ENCODE assay signal across 12 cellular contexts in genomic region chr7:140036224-140036651, GRCh38. TPM values are rescaled to one million over a fixed set of nuclear protein-coding genes. Genes with fewer than 3 reads are reported as not detected.
DNase-seq lines count a peak whose midpoint lies in the region; ATAC-seq and TF ChIP-seq lines count a peak whose summit lies in the region.
"Had no signal": no experiment of that assay in that cellular context is flagged by ENCODE, and none has a peak within 500 bp of the region (broad histone marks: within the 10 kb centered on the region; RNA-seq: fewer than 3 reads in every experiment).

No MANE protein-coding gene starts in this region.

- peak overlapping the region; percentile 82 for H3K4ac ChIP-seq in IMR-90 (ENCODE audit: low read depth, low read length)

- dilution Hi-C loops in IMR-90 (cut with HindIII; ENCODE audit: low sequenced_read_pairs, unreplicated experiment): no loop called here

- H3K4me3 Mint-ChIP-seq in activated naive CD8-positive, alpha-beta T cell treated with anti-CD3 and anti-CD28 coated beads, Interleukin-2, amount 50 U/mL, for 24 hours: peak overlapping the region; percentile 4
- H3K4me3 Mint-ChIP-seq: H9 had no signal

- no peak overlapping the region for H3K18ac ChIP-seq in IMR-90 (ENCODE audit: low read depth, low read length)

- H2BK20ac ChIP-seq in IMR-90 (ENCODE audit: low read depth, low read length): peak overlapping the region; percentile 75

- TF ChIP-seq POLR2A in IMR-90 (IDR thresholded peaks at IDR 0.05; ENCODE audit: low read depth, low read length): no peak
- no peak for TF ChIP-seq POLR2A in gastroesophageal sphincter (IDR thresholded peaks at IDR 0.05)

- no TSS peak for BruUV-seq in IMR-90 (replicated peaks; lab: Mats Ljungman, UMichigan)

- no peak overlapping the region for H2AK9ac ChIP-seq in IMR-90 (replicated peaks; ENCODE audit: low read depth, low read length, poor library complexity)

- H3K56ac ChIP-seq in IMR-90 (ENCODE audit: extremely low read depth, insufficient read depth, low read length): no peak overlapping the region; the same call in 1 of the 2 replicates

- H3K9me3 ChIP-seq in BLaER1 (no peaks in the 10 kb centered on the region), IMR-90 (ENCODE audit: control insufficient read depth, insufficient read depth, low read length) (no peaks in the 10 kb centered on the region), gastroesophageal sphincter (no peaks in the 10 kb centered on the region)
- H3K9me3 ChIP-seq: suprapubic skin had no signal

- H4K5ac ChIP-seq in IMR-90 (ENCODE audit: low read depth, low read length): no peak overlapping the region

- H3K9me3 Mint-ChIP-seq in activated naive CD8-positive, alpha-beta T cell treated with anti-CD3 and anti-CD28 coated beads, Interleukin-2, amount 50 U/mL, for 24 hours: no peaks in the 10 kb centered on the region
- H3K9me3 Mint-ChIP-seq: H9 had no signal

- peak overlapping the region; percentile 88 for H3K14ac ChIP-seq in IMR-90 (replicated peaks; ENCODE audit: low read depth, low read length)

- H3K27ac Mint-ChIP-seq in activated naive CD8-positive, alpha-beta T cell treated with anti-CD3 and anti-CD28 coated beads, Interleukin-2, amount 50 U/mL, for 24 hours: peak overlapping the region; percentile 70
- H3K27ac Mint-ChIP-seq: H9 had no signal

- peak overlapping the region; percentile 71 for H2AFZ ChIP-seq in IMR-90 (replicated peaks; ENCODE audit: low read length, poor library complexity)

- peaks cover 20% of the 10 kb centered on the region for H3K4me1 Mint-ChIP-seq in activated naive CD8-positive, alpha-beta T cell treated with anti-CD3 and anti-CD28 coated beads, Interleukin-2, amount 50 U/mL, for 24 hours
- H3K4me1 Mint-ChIP-seq: H9 had no signal

- H3K36me3 ChIP-seq in BLaER1 (peaks cover 74% of the 10 kb centered on the region), IMR-90 (ENCODE audit: control insufficient read depth, insufficient read depth, low read length) (peaks cover 8% of the 10 kb centered on the region), gastroesophageal sphincter (peaks cover 4 to 92% of the 10 kb centered on the region in 2 donors)

- H2AK5ac ChIP-seq in IMR-90 (ENCODE audit: low read depth, low read length): peak overlapping the region; percentile 79

- H2BK5ac ChIP-seq in IMR-90 (ENCODE audit: low read depth, low read length, poor library complexity, severe bottlenecking): no peak overlapping the region

- peak overlapping the region; percentile 87; the same call in 1 of the 2 replicates for H2BK120ac ChIP-seq in IMR-90 (ENCODE audit: low read depth, low read length)

- no peak overlapping the region for H3K4me3 ChIP-seq in BLaER1
- H3K4me3 ChIP-seq in IMR-90 (ENCODE audit: insufficient read depth, low read depth, low read length): no peak overlapping the region
- no peak overlapping the region for H3K4me3 ChIP-seq in gastroesophageal sphincter
- H3K4me3 ChIP-seq: skin epidermis, suprapubic skin had no signal

- H4K20me1 ChIP-seq in BLaER1 (peaks cover 56% of the 10 kb centered on the region), IMR-90 (ENCODE audit: insufficient read depth, low read length) (no peaks in the 10 kb centered on the region)

- H3K27me3 ChIP-seq in BLaER1: no peaks in the 10 kb centered on the region
- no peaks in the 10 kb centered on the region for H3K27me3 ChIP-seq in IMR-90 (ENCODE audit: control insufficient read depth, insufficient read depth, low read length)
- no peaks in the 10 kb centered on the region for H3K27me3 ChIP-seq in gastroesophageal sphincter
- H3K27me3 ChIP-seq: suprapubic skin had no signal

- TF ChIP-seq EP300 in gastroesophageal sphincter (IDR thresholded peaks at IDR 0.05): no peak

- DNase-seq in IMR-90: no peak
- peak; percentile 40 for DNase-seq in activated naive CD8-positive, alpha-beta T cell treated with anti-CD3 and anti-CD28 coated beads, Interleukin-2, amount 50 U/mL, for 24 hours
- DNase-seq in HuH-7 (ENCODE audit: low spot score): no peak
- DNase-seq: H9, KG1 had no signal

- no peak for TF ChIP-seq RAD21 in IMR-90 (IDR thresholded peaks at IDR 0.05; ENCODE audit: low read length)

- peak overlapping the region; percentile 76; the same call in 1 of the 2 replicates for H3K23ac ChIP-seq in IMR-90 (ENCODE audit: low read depth, low read length)

- H4K91ac ChIP-seq in IMR-90 (ENCODE audit: insufficient read depth, low read depth, low read length): peak overlapping the region; percentile 85

- H3K79me1 ChIP-seq in IMR-90 (ENCODE audit: low read depth in 1 of 2, low read length in 2 of 2): peaks cover 0 to 17% of the 10 kb centered on the region in 2 experiments; a peak in 1 of 4 replicates

- in situ Hi-C loops in IMR-90 (cut with MboI; ENCODE audit: low sequenced_read_pairs): no loop called here

- peaks cover 20% of the 10 kb centered on the region for H3K9me1 ChIP-seq in IMR-90 (ENCODE audit: insufficient read depth, low read length)

- TF ChIP-seq CTCF in IMR-90 (conservative IDR thresholded peaks at IDR 0.05; ENCODE audit: low read depth, low read length) (no peak), gastroesophageal sphincter (IDR thresholded peaks at IDR 0.05) (no peak)

- POLR2A ChIA-PET in IMR-90 (lab: Charles Lee; ENCODE audit: unreplicated experiment): no interaction called here

- no peak overlapping the region for H3K9ac ChIP-seq in BLaER1
- H3K9ac ChIP-seq in IMR-90 (ENCODE audit: low read depth, low read length): no peak overlapping the region

- peak overlapping the region; percentile 73; the same call in 2 of the 3 replicates for H2BK15ac ChIP-seq in IMR-90 (ENCODE audit: low read depth, low read length)

- peak overlapping the region; percentile 45 for H3K4me2 ChIP-seq in BLaER1
- H3K4me2 ChIP-seq in IMR-90 (ENCODE audit: low read depth, low read length): no peak overlapping the region

- CTCF ChIA-PET in IMR-90 (lab: Yijun Ruan, JAX): no interaction called here

- peaks cover 44% of the 10 kb centered on the region for H3K36me3 Mint-ChIP-seq in activated naive CD8-positive, alpha-beta T cell treated with anti-CD3 and anti-CD28 coated beads, Interleukin-2, amount 50 U/mL, for 24 hours (ENCODE audit: low read depth)

- peaks cover 12% of the 10 kb centered on the region for H3K4me1 ChIP-seq in BLaER1
- peaks cover 13% of the 10 kb centered on the region for H3K4me1 ChIP-seq in IMR-90 (ENCODE audit: control insufficient read depth, insufficient read depth, low read length)
- no peaks in the 10 kb centered on the region for H3K4me1 ChIP-seq in gastroesophageal sphincter
- H3K4me1 ChIP-seq: suprapubic skin had no signal

- peak; percentile 86 for ATAC-seq in GM18867 (IDR thresholded peaks at IDR 0.05; ENCODE audit: unreplicated experiment)
- ATAC-seq in IMR-90 (ENCODE audit: low read depth): no peak
- ATAC-seq in activated naive CD8-positive, alpha-beta T cell treated with anti-CD3 and anti-CD28 coated beads, Interleukin-2, amount 50 U/mL, for 24 hours: peak; percentile 95
- no peak for ATAC-seq in gastroesophageal sphincter
- ATAC-seq in HG02798 (IDR thresholded peaks at IDR 0.05; ENCODE audit: poor library complexity, unreplicated experiment): no peak
- no peak for ATAC-seq in esophagus mucosa

- H3K27me3 Mint-ChIP-seq in activated naive CD8-positive, alpha-beta T cell treated with anti-CD3 and anti-CD28 coated beads, Interleukin-2, amount 50 U/mL, for 24 hours: no peaks in the 10 kb centered on the region

- H4K8ac ChIP-seq in IMR-90 (ENCODE audit: low read depth in 2 of 2, low read length in 2 of 2): peak overlapping the region; percentile 75 to 91; a peak in 3 of 4 replicates

- intact Hi-C loops in IMR-90 (cut with micrococcal nuclease): no loop called here

- 60% methylated on average over 1 of the region's 8 CpGs; no CpG with 5 or more reads in 1 of the 2 experiments for WGBS in IMR-90 (ENCODE audit: extremely low coverage in 2 of 2, insufficient read length in 1 of 2), 2 experiments
- WGBS in gastroesophageal sphincter (ENCODE audit: low coverage in 1 of 2), 2 donors: 58 to 89% methylated on average over 2 to 3 of the region's 8 CpGs

- H3K27ac ChIP-seq in BLaER1 (no peak overlapping the region), IMR-90 (ENCODE audit: insufficient read depth, low read length) (no peak overlapping the region; the same call in 1 of the 2 replicates), gastroesophageal sphincter (no peak overlapping the region)
- H3K27ac ChIP-seq: suprapubic skin had no signal

TF ChIP-seq in IMR-90, 13 proteins besides CTCF, POLR2A, EP300 and RAD21:
- no peak for TF ChIP-seq RCOR1 (IDR thresholded peaks at IDR 0.05; ENCODE audit: insufficient replicate concordance, low read length)
- no peak for TF ChIP-seq RFX5 (IDR thresholded peaks at IDR 0.05; ENCODE audit: low read depth, low read length)
- TF ChIP-seq BHLHE40 (IDR thresholded peaks at IDR 0.05; ENCODE audit: low read depth, low read length): no peak

RNA-seq across cellular contexts. Expression of gene PARP12, which starts 26.5 kb away (rescaled TPM):
- total RNA-seq in IMR-90 (2012; rRNA removed): 6.9 and 7.2 TPM in 2 replicates
- 11.3 and 14.0 TPM in 2 replicates for polyA plus RNA-seq in IMR-90 (2012; rRNA removed)
- polyA plus RNA-seq in IMR-90 (2012; cell fraction: cytosol; rRNA removed): 12.1 and 12.8 TPM in 2 replicates
- polyA plus RNA-seq in IMR-90 (2012; cell fraction: nucleus; rRNA removed; ENCODE audit: low replicate concordance): 25.9 and 32.5 TPM in 2 replicates
- 10 to 100 TPM; 11.9 to 35.6 (median 18.1) TPM for total RNA-seq in gastroesophageal sphincter
- total RNA-seq in esophagus mucosa: 15.2 TPM

Comparison
In these comparisons a context has a peak if more than half of its experiments do, and no peak if none do; other contexts are left out.
1. ATAC-seq: peak in GM18867 (single experiment) and activated naive CD8-positive, alpha-beta T cell treated with anti-CD3 and anti-CD28 coated beads, Interleukin-2, amount 50 U/mL, for 24 hours (single experiment); none in IMR-90 (single experiment), gastroesophageal sphincter (single experiment), HG02798 (single experiment) and esophagus mucosa (single experiment).